Comparison of ENCODE assay signal across 9 cellular contexts in genomic region chr19:5154129-5154798, GRCh38.
DNase-seq lines count a peak whose midpoint lies in the region; ATAC-seq and TF ChIP-seq lines count a peak whose summit lies in the region.
"Had no signal": no experiment of that assay in that cellular context is flagged by ENCODE, and none has a peak within 500 bp of the region (broad histone marks: within the 10 kb centered on the region; RNA-seq: fewer than 3 reads in every experiment).

No MANE protein-coding gene starts in this region.

- H3K56ac ChIP-seq in mesendoderm (ENCODE audit: low read length), result no peak overlapping the region

- TF ChIP-seq CTCF in RWPE2 (IDR thresholded peaks at IDR 0.05; ENCODE audit: poor library complexity, severe bottlenecking) (peak; percentile 35), MCF 10A (IDR thresholded peaks at IDR 0.05; ENCODE audit: unreplicated experiment) (peak; percentile 27)

- H3K36me3 Mint-ChIP-seq in MCF 10A (ENCODE audit: insufficient read depth, unreplicated experiment), result peaks cover 14% of the 10 kb centered on the region

- no peak overlapping the region for H3K23ac ChIP-seq in mesendoderm (ENCODE audit: low read length)

- H3K27me3 Mint-ChIP-seq in MCF 10A (ENCODE audit: insufficient read depth, unreplicated experiment), result no peaks in the 10 kb centered on the region
- H3K27me3 Mint-ChIP-seq: CD8-positive, alpha-beta memory T cell had no signal

- no peak overlapping the region for H2AK5ac ChIP-seq in mesendoderm (ENCODE audit: low read length)

- no peak overlapping the region for H3K18ac ChIP-seq in mesendoderm (ENCODE audit: low read length)

- H2BK15ac ChIP-seq in mesendoderm (replicated peaks; ENCODE audit: low read depth), result no peak overlapping the region

- no peak overlapping the region for H3K9ac ChIP-seq in mesendoderm (ENCODE audit: low read length)

- no peaks in the 10 kb centered on the region for H3K79me2 ChIP-seq in mesendoderm (ENCODE audit: control insufficient read depth, insufficient read depth, low read length)

- no peaks in the 10 kb centered on the region for H3K79me1 ChIP-seq in mesendoderm (ENCODE audit: low read length)

- no peak overlapping the region for H3K4me3 ChIP-seq in RWPE2 (ENCODE audit: severe bottlenecking)
- no peak overlapping the region for H3K4me3 ChIP-seq in mesendoderm (ENCODE audit: low read length)

- no TSS peak for BruUV-seq in MCF 10A (replicated peaks; lab: Mats Ljungman, UMichigan)

- POLR2A ChIA-PET in MCF 10A (lab: Yijun Ruan, JAX), result no interaction called here

- H2BK5ac ChIP-seq in mesendoderm (ENCODE audit: low read length), result no peak overlapping the region

- no peak overlapping the region for H4K8ac ChIP-seq in mesendoderm (ENCODE audit: low read depth, low read length)

- H3K27ac ChIP-seq in RWPE2 (ENCODE audit: poor library complexity, severe bottlenecking) (no peak overlapping the region), mesendoderm (ENCODE audit: low read depth, low read length) (no peak overlapping the region)

- DNase-seq in NCI-H2029 (lab: John Stamatoyannopoulos, UW) (peak; percentile 12), NCI-H2029 treated with DMSO at 0.1 percent for 48 hours (lab: John Stamatoyannopoulos, UW) (no peak), RWPE2 (ENCODE audit: low spot score) (no peak), MCF 10A (ENCODE audit: unreplicated experiment) (peak; percentile 50), mesendoderm (peak; percentile 62), NCI-H1436 (lab: John Stamatoyannopoulos, UW) (no peak)

- H3K9me3 ChIP-seq in RWPE2 (ENCODE audit: severe bottlenecking), result no peaks in the 10 kb centered on the region

- H3K4me1 ChIP-seq in RWPE2 (ENCODE audit: insufficient read depth, poor library complexity, severe bottlenecking) (no peaks in the 10 kb centered on the region), mesendoderm (ENCODE audit: control insufficient read depth, low read depth, low read length) (no peaks in the 10 kb centered on the region)

- 0 out of 3 replicates have a peak, but pooled peaks have one; percentile 53 for ATAC-seq in RWPE2 (ENCODE audit: low read depth)
- no peak for ATAC-seq in HG03039 (IDR thresholded peaks at IDR 0.05; ENCODE audit: unreplicated experiment)
- ATAC-seq in HG02798 (IDR thresholded peaks at IDR 0.05; ENCODE audit: poor library complexity, unreplicated experiment), result no peak

- H3K4ac ChIP-seq in mesendoderm (ENCODE audit: low read depth, low read length), result no peak overlapping the region

- no peak overlapping the region for H3K4me3 Mint-ChIP-seq in MCF 10A (ENCODE audit: unreplicated experiment)
- H3K4me3 Mint-ChIP-seq: CD8-positive, alpha-beta memory T cell had no signal

- CTCF ChIA-PET in MCF 10A (lab: Yijun Ruan, JAX), result interaction anchor here (0.6 to 1.5 kb wide), 2 partner anchors 9 to 25 kb away, joined by 3 to 4 read pairs; no protein-coding TSS in a partner anchor

- H3K27me3 ChIP-seq in RWPE2 (ENCODE audit: insufficient read depth, poor library complexity, severe bottlenecking), result no peaks in the 10 kb centered on the region
- no peaks in the 10 kb centered on the region for H3K27me3 ChIP-seq in mesendoderm (ENCODE audit: insufficient read depth, low read length, poor library complexity)

- no peaks in the 10 kb centered on the region for H3K9me3 Mint-ChIP-seq in MCF 10A (ENCODE audit: unreplicated experiment)

- H3K4me1 Mint-ChIP-seq in MCF 10A (ENCODE audit: insufficient read depth, unreplicated experiment), result no peaks in the 10 kb centered on the region
- H3K4me1 Mint-ChIP-seq: CD8-positive, alpha-beta memory T cell had no signal

- no peak overlapping the region for H3K27ac Mint-ChIP-seq in MCF 10A (ENCODE audit: low read depth, unreplicated experiment)
- H3K27ac Mint-ChIP-seq: CD8-positive, alpha-beta memory T cell had no signal

- no peak overlapping the region for H2BK120ac ChIP-seq in mesendoderm (ENCODE audit: low read depth, low read length)

- H3K36me3 ChIP-seq in RWPE2 (ENCODE audit: low read depth) (no peaks in the 10 kb centered on the region), mesendoderm (ENCODE audit: control insufficient read depth, insufficient read depth, low read length) (no peaks in the 10 kb centered on the region)

- intact Hi-C loops in MCF 10A (cut with micrococcal nuclease), result no loop called here

- H4K5ac ChIP-seq in mesendoderm (ENCODE audit: low read length), result no peak overlapping the region

- WGBS in mesendoderm (ENCODE audit: extremely low coverage, insufficient coverage, low lambda C conversion rate), result no CpG with 5 or more reads among the region's 17 CpGs

- no peak overlapping the region for H3K4me2 ChIP-seq in mesendoderm (ENCODE audit: low read length)

Comparison
In these comparisons a context has a peak if more than half of its experiments do, and no peak if none do; other contexts are left out.
1. DNase-seq: peak in NCI-H2029 (single experiment), MCF 10A (single experiment) and mesendoderm (single experiment); none in NCI-H2029 treated with DMSO at 0.1 percent for 48 hours (single experiment), RWPE2 (single experiment) and NCI-H1436 (single experiment).